ENCODE assay signal across 20 cellular contexts in genomic region chr4:162839814-162840213, GRCh38.
A peak's percentile ranks its signal among the peaks of the same experiment; 100 is the strongest.
DNase-seq lines count a peak whose midpoint lies in the region; ATAC-seq and TF ChIP-seq lines count a peak whose summit lies in the region.
"Had no signal": no experiment of that assay in that cellular context is flagged by ENCODE, and none has a peak within 500 bp of the region (broad histone marks: within the 10 kb centered on the region; RNA-seq: fewer than 3 reads in every experiment).

No MANE protein-coding gene starts in this region.

- TF ChIP-seq CTCF in GM10266 (IDR thresholded peaks at IDR 0.05; ENCODE audit: control insufficient read depth, insufficient read depth, low read depth, missing control alignments): peak; percentile 31
- peak; percentile 21; the same call in 1 of the 2 replicates for TF ChIP-seq CTCF in SK-N-SH (IDR thresholded peaks at IDR 0.05)

- no peak overlapping the region for H3K4ac ChIP-seq in mesendoderm (ENCODE audit: low read depth, low read length)
- no peak overlapping the region for H3K4ac ChIP-seq in mesenchymal stem cell (ENCODE audit: low read depth in 1 of 2, low read length in 2 of 2)

- no peak overlapping the region for H3K27ac ChIP-seq in SK-N-SH (ENCODE audit: low read depth in 2 of 2, low read length in 1 of 2)
- H3K27ac ChIP-seq in mesendoderm (ENCODE audit: low read depth, low read length): no peak overlapping the region
- no peak overlapping the region for H3K27ac ChIP-seq in mesenchymal stem cell (ENCODE audit: low read length, poor library complexity, severe bottlenecking)
- H3K27ac ChIP-seq: epithelial cell of prostate had no signal

- no peak for ATAC-seq in effector memory CD8-positive, alpha-beta T cell (replicated peaks)
- ATAC-seq: activated CD8-positive, alpha-beta T cell treated with anti-CD3 and anti-CD28 coated beads, Interleukin-2, amount 10 ng/mL, durations not matched to agents 7 days and 5 days; left ventricle myocardium superior; T-cell had no signal

- H3K4me2 ChIP-seq in SK-N-SH: no peak overlapping the region
- no peak overlapping the region for H3K4me2 ChIP-seq in mesendoderm (ENCODE audit: low read length)
- no peak overlapping the region for H3K4me2 ChIP-seq in mesenchymal stem cell (ENCODE audit: low read length, poor library complexity, severe bottlenecking)

- TF ChIP-seq RAD21 in SK-N-SH (IDR thresholded peaks at IDR 0.05; ENCODE audit: low read length): no peak

- H3K9me2 ChIP-seq in SK-N-SH: no peaks in the 10 kb centered on the region

- H2BK12ac ChIP-seq in mesenchymal stem cell (ENCODE audit: low read length in 2 of 2): no peak overlapping the region

- H2BK5ac ChIP-seq in mesendoderm (ENCODE audit: low read length) (no peak overlapping the region), mesenchymal stem cell (ENCODE audit: low read depth, low read length, poor library complexity, severe bottlenecking) (no peak overlapping the region)

- DNase-seq in GM10266 (ENCODE audit: extremely low spot score) (peak; percentile 2), HEK293T (ENCODE audit: extremely low spot score) (peak; percentile 17), SK-N-SH (no peak), mesendoderm (peak; percentile 48), mesenchymal stem cell (no peak), AG08396 (ENCODE audit: low spot score) (no peak)
- no peak for DNase-seq in effector memory CD8-positive, alpha-beta T cell
- DNase-seq: activated CD8-positive, alpha-beta T cell treated with anti-CD3 and anti-CD28 coated beads, Interleukin-2, amount 10 ng/mL, durations not matched to agents 7 days and 5 days; activated T-cell treated with anti-CD3 and anti-CD28 coated beads, Interleukin-2, amount 50 U/mL, for 48 hours; KG1; left ventricle myocardium superior; NCI-H1436; NCI-H2171 treated with DMSO at 0.1 percent for 48 hours; RPMI8226; stimulated activated CD4-positive, alpha-beta T cell treated with anti-CD3 and anti-CD28 coated beads, Interleukin-4, amount 100 ng/mL, for 24 hours; T-cell had no signal

- 6% methylated on average over 4 of the region's 4 CpGs for WGBS in SK-N-SH (ENCODE audit: low lambda C conversion rate)
- WGBS in mesendoderm (ENCODE audit: extremely low coverage, insufficient coverage, low lambda C conversion rate): no CpG with 5 or more reads among the region's 4 CpGs
- WGBS in mesenchymal stem cell: 74% methylated on average over 4 of the region's 4 CpGs

- H4K91ac ChIP-seq in mesenchymal stem cell (ENCODE audit: low read length): no peak overlapping the region

- H3F3A ChIP-seq in SK-N-SH (replicated peaks; ENCODE audit: insufficient read depth): no peaks in the 10 kb centered on the region

- H3K36me3 ChIP-seq in SK-N-SH (replicated peaks in 1 of 2; ENCODE audit: control insufficient read depth in 1 of 2, insufficient read depth in 2 of 2, low read length in 1 of 2) (no peaks in the 10 kb centered on the region), mesendoderm (ENCODE audit: control insufficient read depth, insufficient read depth, low read length) (no peaks in the 10 kb centered on the region), mesenchymal stem cell (ENCODE audit: control insufficient read depth in 1 of 2, insufficient read depth in 2 of 2, low read depth in 1 of 2, low read length in 2 of 2) (no peaks in the 10 kb centered on the region)

- no peaks in the 10 kb centered on the region for H3K79me1 ChIP-seq in mesendoderm (ENCODE audit: low read length)
- H3K79me1 ChIP-seq in mesenchymal stem cell (replicated peaks; ENCODE audit: low read length, poor library complexity, severe bottlenecking): no peaks in the 10 kb centered on the region

- POLR2A ChIA-PET in HEK293T (lab: Yijun Ruan, JAX) (no interaction called here), SK-N-SH (lab: Yijun Ruan, JAX) (no interaction called here)

- H3K14ac ChIP-seq in mesenchymal stem cell (ENCODE audit: low read length in 2 of 2): no peak overlapping the region

- H4K20me1 ChIP-seq in SK-N-SH (ENCODE audit: insufficient read depth): no peaks in the 10 kb centered on the region

- H3K79me2 ChIP-seq in SK-N-SH (ENCODE audit: insufficient read depth) (no peaks in the 10 kb centered on the region), mesendoderm (ENCODE audit: control insufficient read depth, insufficient read depth, low read length) (no peaks in the 10 kb centered on the region)

- peaks cover 8 to 9% of the 10 kb centered on the region in 2 donors for H3K9me3 Mint-ChIP-seq in effector memory CD8-positive, alpha-beta T cell

- H3K27me3 ChIP-seq in SK-N-SH (ENCODE audit: insufficient read depth) (no peaks in the 10 kb centered on the region; the same call in 1 of the 2 replicates), mesendoderm (ENCODE audit: insufficient read depth, low read length, poor library complexity) (no peaks in the 10 kb centered on the region), mesenchymal stem cell (ENCODE audit: control insufficient read depth in 1 of 2, insufficient read depth in 1 of 2, low read length in 2 of 2) (no peaks in the 10 kb centered on the region)

- H3K9me3 ChIP-seq in SK-N-SH (0 out of 2 replicates have a peak, but pooled peaks cover 3% of the 10 kb centered on the region), mesenchymal stem cell (ENCODE audit: control insufficient read depth, low read length) (peaks cover 15% of the 10 kb centered on the region)

- CTCF ChIA-PET in HEK293T (lab: Yijun Ruan, JAX) (interaction anchor here (0.8 kb wide), 1 partner anchor 10 kb away, joined by 3 read pairs; no protein-coding TSS in a partner anchor), SK-N-SH (lab: Yijun Ruan, JAX) (interaction anchor here (1.1 kb wide), 1 partner anchor 9 kb away, joined by 3 read pairs; no protein-coding TSS in a partner anchor)

- H2AK5ac ChIP-seq in mesendoderm (ENCODE audit: low read length) (no peak overlapping the region), mesenchymal stem cell (ENCODE audit: low read length, severe bottlenecking) (no peak overlapping the region)

- H3K36me3 Mint-ChIP-seq in effector memory CD8-positive, alpha-beta T cell (ENCODE audit: insufficient read depth): no peaks in the 10 kb centered on the region
- H3K36me3 Mint-ChIP-seq: activated naive CD8-positive, alpha-beta T cell; brain; T-cell had no signal

- no peak overlapping the region for H3K27ac Mint-ChIP-seq in effector memory CD8-positive, alpha-beta T cell
- H3K27ac Mint-ChIP-seq: activated CD8-positive, alpha-beta T cell treated with anti-CD3 and anti-CD28 coated beads, Interleukin-2, amount 10 ng/mL, durations not matched to agents 7 days and 5 days; activated naive CD8-positive, alpha-beta T cell; B cell; brain; T-cell had no signal

- H3K4me3 Mint-ChIP-seq in effector memory CD8-positive, alpha-beta T cell: no peak overlapping the region
- H3K4me3 Mint-ChIP-seq: activated CD8-positive, alpha-beta T cell treated with anti-CD3 and anti-CD28 coated beads, Interleukin-2, amount 10 ng/mL, durations not matched to agents 7 days and 5 days; activated naive CD8-positive, alpha-beta T cell; B cell; brain; T-cell had no signal

- H4K8ac ChIP-seq in mesendoderm (ENCODE audit: low read depth, low read length): no peak overlapping the region
- no peak overlapping the region for H4K8ac ChIP-seq in mesenchymal stem cell (ENCODE audit: low read length)

- H3K56ac ChIP-seq in mesendoderm (ENCODE audit: low read length): no peak overlapping the region

- H3K4me1 ChIP-seq in SK-N-SH (ENCODE audit: control insufficient read depth in 1 of 2, insufficient read depth in 2 of 2, low read depth in 1 of 2, low read length in 1 of 2) (no peaks in the 10 kb centered on the region), mesendoderm (ENCODE audit: control insufficient read depth, low read depth, low read length) (no peaks in the 10 kb centered on the region), mesenchymal stem cell (ENCODE audit: control insufficient read depth, insufficient read depth, low read depth, low read length) (no peaks in the 10 kb centered on the region)

- no peak overlapping the region for H3K9ac ChIP-seq in SK-N-SH
- no peak overlapping the region for H3K9ac ChIP-seq in mesendoderm (ENCODE audit: low read length)
- no peak overlapping the region for H3K9ac ChIP-seq in mesenchymal stem cell (ENCODE audit: low read length)

- no peak overlapping the region for H3K23ac ChIP-seq in mesendoderm (ENCODE audit: low read length)
- H3K23ac ChIP-seq in mesenchymal stem cell (ENCODE audit: low read length in 2 of 2): no peak overlapping the region

- H3K4me3 ChIP-seq in SK-N-SH (ENCODE audit: low read depth in 2 of 2, low read length in 1 of 2): peak overlapping the region in 1 of 2 experiments; percentile 12; a peak in 1 of 4 replicates
- H3K4me3 ChIP-seq in mesendoderm (ENCODE audit: low read length): no peak overlapping the region
- H3K4me3 ChIP-seq in mesenchymal stem cell (ENCODE audit: insufficient read depth in 1 of 2, low read depth in 1 of 2, low read length in 2 of 2): no peak overlapping the region

- H3K18ac ChIP-seq in mesendoderm (ENCODE audit: low read length) (no peak overlapping the region), mesenchymal stem cell (ENCODE audit: low read depth in 1 of 2, low read length in 2 of 2) (no peak overlapping the region)

- H3K27me3 Mint-ChIP-seq in effector memory CD8-positive, alpha-beta T cell: no peaks in the 10 kb centered on the region
- H3K27me3 Mint-ChIP-seq: activated naive CD8-positive, alpha-beta T cell; B cell; brain; T-cell had no signal

- H2BK15ac ChIP-seq in mesendoderm (replicated peaks; ENCODE audit: low read depth) (no peak overlapping the region), mesenchymal stem cell (ENCODE audit: low read depth, poor library complexity, severe bottlenecking) (no peak overlapping the region)

- H3K4me1 Mint-ChIP-seq in effector memory CD8-positive, alpha-beta T cell (ENCODE audit: low read depth in 2 of 2): no peaks in the 10 kb centered on the region
- H3K4me1 Mint-ChIP-seq: B cell, T-cell had no signal

- H2BK120ac ChIP-seq in mesendoderm (ENCODE audit: low read depth, low read length) (no peak overlapping the region), mesenchymal stem cell (ENCODE audit: low read depth, low read length) (no peak overlapping the region)

- H2AFZ ChIP-seq in SK-N-SH (ENCODE audit: low read depth) (no peak overlapping the region), mesenchymal stem cell (ENCODE audit: low read depth, low read length) (no peak overlapping the region)

- TF ChIP-seq EP300 in SK-N-SH (IDR thresholded peaks at IDR 0.05; ENCODE audit: borderline replicate concordance in 1 of 2, low read depth in 1 of 2, low read length in 1 of 2): no peak

- H4K5ac ChIP-seq in mesendoderm (ENCODE audit: low read length): no peak overlapping the region

TF ChIP-seq in HEK293T, 16 proteins besides CTCF, POLR2A, EP300 and RAD21 (continues in another document):
- TF ChIP-seq FOXM1 (IDR thresholded peaks at IDR 0.05; ENCODE audit: borderline replicate concordance): no peak
- TF ChIP-seq ARNT (IDR thresholded peaks at IDR 0.05): no peak
- TF ChIP-seq SP1 (IDR thresholded peaks at IDR 0.05): no peak
- no peak for TF ChIP-seq LEF1 (IDR thresholded peaks at IDR 0.05; ENCODE audit: borderline replicate concordance)
- no peak for TF ChIP-seq FOXK2 (IDR thresholded peaks at IDR 0.05)

TF ChIP-seq in SK-N-SH, 30 proteins besides CTCF, POLR2A, EP300 and RAD21 (continues in another document):
- TF ChIP-seq GABPA (IDR thresholded peaks at IDR 0.05; ENCODE audit: low read depth): no peak
- TF ChIP-seq TCF12 (IDR thresholded peaks at IDR 0.05): no peak
- no peak for TF ChIP-seq SIN3A (IDR thresholded peaks at IDR 0.05; ENCODE audit: borderline replicate concordance, low read depth, low read length)

Comparison
In these comparisons a context has a peak if more than half of its experiments do, and no peak if none do; other contexts are left out.
1. DNase-seq: peak in GM10266 (single experiment), HEK293T (single experiment) and mesendoderm (single experiment); none in SK-N-SH (single experiment), mesenchymal stem cell (single experiment), effector memory CD8-positive, alpha-beta T cell (0 of 3) and AG08396 (single experiment).